Comparison of ENCODE assay signal across 18 cellular contexts in the genomic region with DNA sequence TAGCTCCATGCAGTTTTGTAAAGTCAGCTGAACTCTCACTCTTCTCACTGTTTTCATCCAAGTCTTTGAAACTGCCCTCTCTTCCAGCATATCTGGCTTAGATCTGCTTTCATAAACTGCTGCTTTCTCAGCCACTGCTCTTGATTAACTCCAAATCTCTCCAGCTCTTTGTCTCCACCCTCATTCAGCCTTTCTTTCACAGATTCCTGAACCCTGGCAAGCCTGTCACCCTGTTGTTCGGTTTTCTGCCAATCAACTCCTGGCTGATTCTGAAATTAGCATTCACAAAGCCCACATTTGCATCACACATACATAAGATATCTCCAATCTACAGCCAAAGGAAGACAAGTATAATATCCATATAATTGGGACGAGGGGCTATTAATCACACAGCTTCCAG.
A peak's percentile ranks its signal among the peaks of the same experiment; 100 is the strongest.
DNase-seq lines count a peak whose midpoint lies in the region; ATAC-seq and TF ChIP-seq lines count a peak whose summit lies in the region.
"Had no signal": no experiment of that assay in that cellular context is flagged by ENCODE, and none has a peak within 500 bp of the region (broad histone marks: within the 10 kb centered on the region; RNA-seq: fewer than 3 reads in every experiment).

No MANE protein-coding gene starts in this region.

- H3K4me1 ChIP-seq in HUES64 (ENCODE audit: insufficient read depth, low read length) (peaks cover 20% of the 10 kb centered on the region), OCI-LY7 (ENCODE audit: insufficient read depth, low read length, poor library complexity, severe bottlenecking) (peaks cover 6% of the 10 kb centered on the region), iPS-18a (ENCODE audit: control insufficient read depth, low read depth, low read length) (peaks cover 18% of the 10 kb centered on the region)
- H3K4me1 ChIP-seq: Peyer's patch had no signal

- intact Hi-C loops in OCI-LY7 (cut with micrococcal nuclease; ENCODE audit: unreplicated experiment): no loop called here

- WGBS in HUES64: 32% methylated on average over 2 of the region's 2 CpGs

- H3K9me3 ChIP-seq in HUES64 (ENCODE audit: insufficient read depth, low read depth, low read length): no peaks in the 10 kb centered on the region
- H3K9me3 ChIP-seq in OCI-LY7 (ENCODE audit: low read length): no peaks in the 10 kb centered on the region; the same call in 1 of the 2 replicates
- no peaks in the 10 kb centered on the region for H3K9me3 ChIP-seq in iPS-18a (ENCODE audit: control insufficient read depth, low read depth, low read length)
- H3K9me3 ChIP-seq: MG63, Peyer's patch had no signal

- H3K4me2 ChIP-seq in OCI-LY7 (ENCODE audit: low read length): no peak overlapping the region
- H3K4me2 ChIP-seq: KMS-11 had no signal

- H3K27ac ChIP-seq in HUES64 (ENCODE audit: low read depth, low read length) (peak overlapping the region; percentile 90), OCI-LY7 (ENCODE audit: low read depth, low read length, poor library complexity, severe bottlenecking) (no peak overlapping the region), iPS-18a (ENCODE audit: low read length) (peak overlapping the region; percentile 19)
- H3K27ac ChIP-seq: HL-60, KMS-11, Peyer's patch had no signal

- no peaks in the 10 kb centered on the region for H3K9me2 ChIP-seq in OCI-LY7 (ENCODE audit: insufficient read depth, low read length)

- H3K36me3 ChIP-seq in HUES64 (ENCODE audit: insufficient read depth, low read length): no peaks in the 10 kb centered on the region
- no peaks in the 10 kb centered on the region for H3K36me3 ChIP-seq in OCI-LY7 (ENCODE audit: insufficient read depth, low read length)
- H3K36me3 ChIP-seq in iPS-18a (ENCODE audit: control insufficient read depth, low read depth, low read length): no peaks in the 10 kb centered on the region
- H3K36me3 ChIP-seq: MG63, Peyer's patch had no signal

- H3K4me3 ChIP-seq in HUES64 (ENCODE audit: low read length) (no peak overlapping the region), OCI-LY7 (ENCODE audit: low read depth, low read length, poor library complexity, severe bottlenecking) (no peak overlapping the region), iPS-18a (ENCODE audit: low read length) (peak overlapping the region; percentile 2), retinal pigment epithelial cell (ENCODE audit: low read length) (no peak overlapping the region)
- H3K4me3 ChIP-seq: MG63, Peyer's patch had no signal

- H2AFZ ChIP-seq in OCI-LY7 (ENCODE audit: low read length): peak overlapping the region; percentile 49; the same call in 1 of the 2 replicates

- CTCF ChIA-PET in OCI-LY7 (lab: Charles Lee; ENCODE audit: unreplicated experiment): no interaction called here

- DNase-seq in OCI-LY7 (ENCODE audit: low spot score) (no peak), retinal pigment epithelial cell (ENCODE audit: low read depth) (peak; percentile 10), DMS79 (lab: John Stamatoyannopoulos, UW) (no peak), NCI-H1417 treated with DMSO at 0.1 percent for 48 hours (lab: John Stamatoyannopoulos, UW) (no peak), DMS153 (lab: John Stamatoyannopoulos, UW) (no peak)
- DNase-seq: CD8-positive, alpha-beta T cell; EL; MG63; NCI-H226; NCI-H526 treated with DMSO at 0.1 percent for 48 hours; Peyer's patch; Right ventricle myocardium superior; T-helper 17 cell had no signal

- no peaks in the 10 kb centered on the region for H3K27me3 ChIP-seq in HUES64 (ENCODE audit: insufficient read depth, low read length)
- no peaks in the 10 kb centered on the region for H3K27me3 ChIP-seq in iPS-18a (ENCODE audit: control insufficient read depth, insufficient read depth, low read length)
- H3K27me3 ChIP-seq: MG63, Peyer's patch had no signal

- H3K79me2 ChIP-seq in OCI-LY7 (ENCODE audit: insufficient read depth, low read depth, low read length): no peaks in the 10 kb centered on the region

- TF ChIP-seq CTCF in OCI-LY7 (conservative IDR thresholded peaks at IDR 0.05; ENCODE audit: low read length) (no peak), retinal pigment epithelial cell (conservative IDR thresholded peaks at IDR 0.05; ENCODE audit: low read depth, low read length) (no peak)

- no TSS peak for BruUV-seq in OCI-LY7 (replicated peaks; lab: Mats Ljungman, UMichigan)

- H3K9ac ChIP-seq in HUES64 (ENCODE audit: low read depth, low read length): peak overlapping the region; percentile 27; the same call in 1 of the 2 replicates
- H3K9ac ChIP-seq in iPS-18a (ENCODE audit: low read length): peak overlapping the region; percentile 1
- H3K9ac ChIP-seq: KMS-11 had no signal

- ATAC-seq in HG03196 (IDR thresholded peaks at IDR 0.05; ENCODE audit: unreplicated experiment): no peak
- ATAC-seq: CD8-positive, alpha-beta T cell; T-helper 17 cell had no signal

- POLR2A ChIA-PET in OCI-LY7 (lab: Charles Lee): interaction anchor here (1.1 to 2.4 kb wide), 3 partner anchors 10 to 21 kb away, joined by 3 to 14 read pairs (median 4); no protein-coding TSS in a partner anchor

- no peaks in the 10 kb centered on the region for H4K20me1 ChIP-seq in OCI-LY7 (ENCODE audit: insufficient read depth, low read length)
